8 cellular contexts compared by ENCODE assay signal in genomic region chr5:87267574-87268125, GRCh38. TPM values are rescaled to one million over a fixed set of nuclear protein-coding genes. Genes with fewer than 3 reads are reported as not detected.
A peak's percentile ranks its signal among the peaks of the same experiment; 100 is the strongest.
DNase-seq lines count a peak whose midpoint lies in the region; ATAC-seq and TF ChIP-seq lines count a peak whose summit lies in the region.

RASA1 (plus strand) TSS chr5:87267883; CDS start chr5:87268452, 569 bp downstream.

- H3K4me1 ChIP-seq in esophagus (ENCODE audit: control insufficient read depth in 2 of 2, insufficient read depth in 2 of 2, low read length in 1 of 2) (no peaks in the 10 kb centered on the region), mucosa of stomach (ENCODE audit: control insufficient read depth, insufficient read depth, low read length) (peaks cover 10% of the 10 kb centered on the region)

- DNase-seq in DMS79 (lab: John Stamatoyannopoulos, UW) = peak; percentile 70
- peak; percentile 36 for DNase-seq in KG1 (lab: John Stamatoyannopoulos, UW)
- DNase-seq in activated T-cell treated with anti-CD3 and anti-CD28 coated beads, Interleukin-2, amount 50 U/mL, for 24 hours = peak; percentile 92
- DNase-seq in stimulated activated CD8-positive, alpha-beta memory T cell treated with anti-CD3 and anti-CD28 coated beads, Interleukin-4, amount 100 ng/mL, for 48 hours = peak; percentile 97

- peak within 1 kb of the TSS; percentile 93 to 96 for H3K27ac ChIP-seq in esophagus (ENCODE audit: low read depth in 2 of 2, low read length in 1 of 2)

- no peaks in the 10 kb centered on the region for H3K9me3 ChIP-seq in esophagus (ENCODE audit: control insufficient read depth in 2 of 2, insufficient read depth in 1 of 2, low read depth in 1 of 2, low read length in 1 of 2)
- H3K9me3 ChIP-seq in mucosa of stomach (ENCODE audit: control insufficient read depth, low read length) = no peaks in the 10 kb centered on the region

- H3K27ac Mint-ChIP-seq in activated T-cell treated with anti-CD3 and anti-CD28 coated beads, Interleukin-2, amount 50 U/mL, for 24 hours = peak within 1 kb of the TSS; percentile 99

- peak within 1 kb of the TSS; percentile 99 for H3K4me3 Mint-ChIP-seq in activated T-cell treated with anti-CD3 and anti-CD28 coated beads, Interleukin-2, amount 50 U/mL, for 24 hours

- H3K27me3 ChIP-seq in esophagus (ENCODE audit: control insufficient read depth in 1 of 2, insufficient read depth in 2 of 2, low read length in 2 of 2) (no peaks in the 10 kb centered on the region), mucosa of stomach (ENCODE audit: control insufficient read depth, insufficient read depth, low read length) (no peaks in the 10 kb centered on the region)

- H3K36me3 Mint-ChIP-seq in activated T-cell treated with anti-CD3 and anti-CD28 coated beads, Interleukin-2, amount 50 U/mL, for 24 hours (ENCODE audit: low read depth) = peaks cover 35% of the 10 kb centered on the region

- peaks cover 38% of the 10 kb centered on the region for H3K4me1 Mint-ChIP-seq in activated T-cell treated with anti-CD3 and anti-CD28 coated beads, Interleukin-2, amount 50 U/mL, for 24 hours (ENCODE audit: low read depth)

- peak within 1 kb of the TSS; percentile 95 for H3K9ac ChIP-seq in mucosa of stomach (ENCODE audit: low read length)

- WGBS in esophagus, 2 donors = 0 to 1% methylated on average over 40 to 46 of the region's 46 CpGs

- peak; percentile 62 for ATAC-seq in GM21737 (IDR thresholded peaks at IDR 0.05; ENCODE audit: unreplicated experiment)

- no peaks in the 10 kb centered on the region for H3K27me3 Mint-ChIP-seq in activated T-cell treated with anti-CD3 and anti-CD28 coated beads, Interleukin-2, amount 50 U/mL, for 24 hours

- H3K9me3 Mint-ChIP-seq in activated T-cell treated with anti-CD3 and anti-CD28 coated beads, Interleukin-2, amount 50 U/mL, for 24 hours = no peaks in the 10 kb centered on the region

- no peaks in the 10 kb centered on the region for H3K36me3 ChIP-seq in esophagus (ENCODE audit: control insufficient read depth in 2 of 2, insufficient read depth in 2 of 2, low read length in 1 of 2)
- H3K36me3 ChIP-seq in mucosa of stomach (ENCODE audit: control insufficient read depth, insufficient read depth, low read length) = no peaks in the 10 kb centered on the region

- peak within 1 kb of the TSS; percentile 73 to 81 for H3K4me3 ChIP-seq in esophagus (ENCODE audit: low read depth in 1 of 2, low read length in 2 of 2)
- H3K4me3 ChIP-seq in mucosa of stomach (ENCODE audit: low read length) = peak within 1 kb of the TSS; percentile 72

TF ChIP-seq in PFSK-1, 5 proteins besides CTCF, POLR2A, EP300 and RAD21:
- TF ChIP-seq FOXP2 (optimal IDR thresholded peaks at IDR 0.05; ENCODE audit: borderline replicate concordance, extremely low read depth, extremely low read length, insufficient read depth) = peak; percentile 81
- peak; percentile 94 for TF ChIP-seq POLR2AphosphoS5 (IDR thresholded peaks at IDR 0.05; ENCODE audit: low read depth, low read length)
- TF ChIP-seq SIN3A (IDR thresholded peaks at IDR 0.05; ENCODE audit: borderline replicate concordance, insufficient read depth, low read length) = no peak; the same call in 1 of the 2 replicates
- 0 out of 4 replicates have a peak, but pooled peaks of 1 of the 2 experiments have one; percentile 10 for TF ChIP-seq REST (IDR thresholded peaks at IDR 0.05; ENCODE audit: insufficient read depth in 1 of 2, low read depth in 2 of 2, low read length in 2 of 2)
- peak; percentile 58; the same call in 1 of the 2 replicates for TF ChIP-seq TAF1 (IDR thresholded peaks at IDR 0.05; ENCODE audit: borderline replicate concordance, insufficient read depth, low read length)

RNA-seq across cellular contexts. Expression of gene RASA1, which starts in this region (rescaled TPM):
- 7.3 TPM for polyA plus RNA-seq in PFSK-1 (2012; ENCODE audit: insufficient read length, low read depth)
- 1 to 10 TPM; 6.7 to 9.3 TPM for polyA plus RNA-seq in esophagus

Comparison
In these comparisons a context has a peak if more than half of its experiments do, and no peak if none do; other contexts are left out.
1. Peak in every context shown above with its lines: DNase-seq, ATAC-seq, H3K4me3 ChIP-seq and H3K27ac ChIP-seq.
2. DNase-seq: peak in every context shown above with its lines; median percentile 97 in stimulated activated CD8-positive, alpha-beta memory T cell treated with anti-CD3 and anti-CD28 coated beads, Interleukin-4, amount 100 ng/mL, for 48 hours; 92 in activated T-cell treated with anti-CD3 and anti-CD28 coated beads, Interleukin-2, amount 50 U/mL, for 24 hours; 70 in DMS79; 36 in KG1.